In the genomic region with DNA sequence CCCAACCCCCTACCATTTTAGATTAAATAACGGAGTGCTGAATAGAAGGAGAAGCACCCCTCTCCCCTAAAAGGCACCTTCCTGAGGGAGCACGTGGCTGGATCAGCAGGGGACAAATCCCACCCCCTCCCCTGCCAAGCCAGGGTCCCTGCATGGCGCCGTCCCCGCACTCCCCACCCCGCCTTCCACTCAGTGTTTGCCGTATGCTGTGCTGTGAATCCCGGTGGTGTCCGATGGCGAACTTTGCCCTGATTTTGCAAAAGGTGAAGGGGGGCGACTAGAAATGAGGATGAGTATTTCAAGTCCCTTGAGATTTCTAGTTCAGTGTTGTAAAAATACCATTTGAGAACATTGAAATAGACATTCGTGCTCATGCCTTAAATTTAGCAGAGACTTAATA, we compare ENCODE assay signal across 20 cellular contexts.
DNase-seq lines count a peak whose midpoint lies in the region; ATAC-seq and TF ChIP-seq lines count a peak whose summit lies in the region.
"Had no signal": no experiment of that assay in that cellular context is flagged by ENCODE, and none has a peak within 500 bp of the region (broad histone marks: within the 10 kb centered on the region; RNA-seq: fewer than 3 reads in every experiment).

No MANE protein-coding gene starts in this region.

- ATAC-seq in gastrocnemius medialis = peak; percentile 16 to 18
- ATAC-seq in GM21737 (IDR thresholded peaks at IDR 0.05; ENCODE audit: unreplicated experiment) = no peak
- no peak for ATAC-seq in HG03095 (IDR thresholded peaks at IDR 0.05; ENCODE audit: unreplicated experiment)
- ATAC-seq: CD8-positive, alpha-beta T cell had no signal

- peaks cover 3 to 69% of the 10 kb centered on the region in 2 donors for H3K36me3 ChIP-seq in gastrocnemius medialis

- H3K4me3 Mint-ChIP-seq in endothelial cell (ENCODE audit: unreplicated experiment) (peak overlapping the region; percentile 22), nephron progenitor cell (no peak overlapping the region)
- H3K4me3 Mint-ChIP-seq: B cell; CD4-positive, CD25-positive, alpha-beta regulatory T cell; CD8-positive, alpha-beta T cell had no signal

- H3K27ac ChIP-seq in gastrocnemius medialis = peak overlapping the region in 3 of 4 donors; percentile 3 to 81 (median 52)
- H3K27ac ChIP-seq: 22Rv1, BLaER1, C4-2B had no signal

- H3K9me3 Mint-ChIP-seq in endothelial cell (ENCODE audit: unreplicated experiment) (no peaks in the 10 kb centered on the region), nephron progenitor cell (no peaks in the 10 kb centered on the region)
- H3K9me3 Mint-ChIP-seq: CD8-positive, alpha-beta T cell had no signal

- TF ChIP-seq CTCF in endothelial cell (IDR thresholded peaks at IDR 0.05; ENCODE audit: unreplicated experiment) = no peak
- TF ChIP-seq CTCF in nephron progenitor cell (IDR thresholded peaks at IDR 0.05) = no peak
- TF ChIP-seq CTCF in gastrocnemius medialis (IDR thresholded peaks at IDR 0.05 in 4 of 5, conservative IDR thresholded peaks at IDR 0.05 in 1 of 5) = no peak

- peak; percentile 66 for DNase-seq in DMS 273 (lab: John Stamatoyannopoulos, UW; ENCODE audit: unreplicated experiment)
- DNase-seq in DMS 273 treated with DMSO at 0.1 percent for 48 hours (lab: John Stamatoyannopoulos, UW) = no peak
- DNase-seq in endothelial cell (ENCODE audit: low spot score) = no peak
- DNase-seq in nephron progenitor cell = no peak
- DNase-seq in gastrocnemius medialis = no peak
- DNase-seq in activated CD4-positive, alpha-beta T cell treated with anti-CD3 and anti-CD28 coated beads, Interleukin-2, amount 50 U/mL, for 4 hours = no peak
- DNase-seq: Caco-2; CD4-positive, CD25-positive, alpha-beta regulatory T cell; CD8-positive, alpha-beta T cell; DMS53; DMS79 treated with DMSO at 0.1 percent for 48 hours; GF-D8; H7; HCEC 1CT had no signal

- in situ Hi-C loops in gastrocnemius medialis (cut with MboI; ENCODE audit: low sequenced_read_pairs in 4 of 4) = no loop called here

- H3K36me3 Mint-ChIP-seq in endothelial cell (ENCODE audit: low read depth, unreplicated experiment) = peaks cover 18% of the 10 kb centered on the region
- H3K36me3 Mint-ChIP-seq in nephron progenitor cell (ENCODE audit: low read depth) = peaks cover 60% of the 10 kb centered on the region

- intact Hi-C loops in gastrocnemius medialis (cut with DNase I; ENCODE audit: low total_unique reads) = no loop called here

- no peak overlapping the region for H3K4me3 ChIP-seq in gastrocnemius medialis
- H3K4me3 ChIP-seq: BLaER1 had no signal

- H3K4me1 ChIP-seq in gastrocnemius medialis = peaks cover 14 to 18% of the 10 kb centered on the region in 2 donors
- H3K4me1 ChIP-seq: BLaER1, Caco-2 had no signal

- H3K4me1 Mint-ChIP-seq in endothelial cell (ENCODE audit: unreplicated experiment) (peaks cover 4% of the 10 kb centered on the region), nephron progenitor cell (peaks cover 33% of the 10 kb centered on the region)
- H3K4me1 Mint-ChIP-seq: B cell; CD4-positive, CD25-positive, alpha-beta regulatory T cell had no signal

- H3K27ac Mint-ChIP-seq in endothelial cell (ENCODE audit: unreplicated experiment) = no peak overlapping the region
- peak overlapping the region; percentile 41 for H3K27ac Mint-ChIP-seq in nephron progenitor cell
- H3K27ac Mint-ChIP-seq: B cell; CD4-positive, CD25-positive, alpha-beta regulatory T cell; CD8-positive, alpha-beta T cell had no signal

- H3K9me3 ChIP-seq in gastrocnemius medialis = no peaks in the 10 kb centered on the region
- H3K9me3 ChIP-seq: BLaER1, Caco-2 had no signal

- H3K27me3 ChIP-seq in gastrocnemius medialis = no peaks in the 10 kb centered on the region
- H3K27me3 ChIP-seq: BLaER1 had no signal

- TF ChIP-seq POLR2A in gastrocnemius medialis (IDR thresholded peaks at IDR 0.05) = no peak

- H3K27me3 Mint-ChIP-seq in endothelial cell (ENCODE audit: unreplicated experiment) (peaks cover 3% of the 10 kb centered on the region), nephron progenitor cell (ENCODE audit: low read depth, poor library complexity) (no peaks in the 10 kb centered on the region)
- H3K27me3 Mint-ChIP-seq: B cell; CD4-positive, CD25-positive, alpha-beta regulatory T cell had no signal

Comparison
In these comparisons a context has a peak if more than half of its experiments do, and no peak if none do; other contexts are left out.
1. ATAC-seq: peak in gastrocnemius medialis (2 of 2); none in GM21737 (single experiment) and HG03095 (single experiment).